In genomic region chr2:145066151-145066661, GRCh38 we compare ENCODE assay signal across 14 cellular contexts.
DNase-seq lines count a peak whose midpoint lies in the region; ATAC-seq and TF ChIP-seq lines count a peak whose summit lies in the region.
"Had no signal": no experiment of that assay in that cellular context is flagged by ENCODE, and none has a peak within 500 bp of the region (broad histone marks: within the 10 kb centered on the region; RNA-seq: fewer than 3 reads in every experiment).

No MANE protein-coding gene starts in this region.

- no peak overlapping the region for H3K4me3 ChIP-seq in hepatocyte
- no peak overlapping the region for H3K4me3 ChIP-seq in aorta (ENCODE audit: low read length in 2 of 2)

- peak overlapping the region; percentile 45 for H3K27ac ChIP-seq in hepatocyte
- H3K27ac ChIP-seq in aorta (ENCODE audit: low read depth in 1 of 2, low read length in 2 of 2), result peak overlapping the region; percentile 6 to 14

- no peaks in the 10 kb centered on the region for H3K4me1 Mint-ChIP-seq in activated CD4-positive, alpha-beta memory T cell treated with anti-CD3 and anti-CD28 coated beads for 36 hours (ENCODE audit: low read depth)
- H3K4me1 Mint-ChIP-seq: naive B cell; stimulated activated naive B cell treated with anti-CD40 and anti-IgM and Interleukin-4, amounts not matched to agents 10 μg/mL and 1 μg/mL and 100 μg/mL, for 72 hours had no signal

- H3K4me1 ChIP-seq in hepatocyte (ENCODE audit: insufficient read depth), result no peaks in the 10 kb centered on the region
- H3K4me1 ChIP-seq in aorta (ENCODE audit: control insufficient read depth in 1 of 2, insufficient read depth in 2 of 2, low read length in 2 of 2), result peaks cover 0 to 2% of the 10 kb centered on the region in 2 donors

- no peak overlapping the region for H3K4me3 Mint-ChIP-seq in activated CD4-positive, alpha-beta memory T cell treated with anti-CD3 and anti-CD28 coated beads for 36 hours
- H3K4me3 Mint-ChIP-seq: naive B cell; stimulated activated naive B cell treated with anti-CD40 and anti-IgM and Interleukin-4, amounts not matched to agents 10 μg/mL and 1 μg/mL and 100 μg/mL, for 72 hours had no signal

- no peaks in the 10 kb centered on the region for H3K9me2 ChIP-seq in hepatocyte (replicated peaks; ENCODE audit: insufficient read depth)

- no peak for TF ChIP-seq CTCF in hepatocyte (IDR thresholded peaks at IDR 0.05; ENCODE audit: poor library complexity)

- H3K36me3 ChIP-seq in hepatocyte (replicated peaks; ENCODE audit: insufficient read depth, low read depth) (no peaks in the 10 kb centered on the region), aorta (ENCODE audit: control insufficient read depth in 1 of 2, insufficient read depth in 2 of 2, low read length in 1 of 2) (no peaks in the 10 kb centered on the region)

- DNase-seq in Right ventricle myocardium inferior (ENCODE audit: missing footprints) (no peak), cardiac septum (ENCODE audit: low spot score) (no peak), hepatocyte (ENCODE audit: low spot score) (no peak), putamen (ENCODE audit: low spot score) (peak; percentile 47), aorta (no peak)
- no peak for DNase-seq in activated CD4-positive, alpha-beta memory T cell treated with anti-CD3 and anti-CD28 coated beads for 36 hours
- DNase-seq in stimulated activated naive CD4-positive, alpha-beta T cell treated with Interleukin-2 at 50 U/mL for 16 hours (lab: John Stamatoyannopoulos, UW), result no peak
- DNase-seq: activated CD4-positive, alpha-beta T cell treated with anti-CD3 and anti-CD28 coated beads, Interleukin-2, amount 50 U/mL, for 1 hour; activated naive CD4-positive, alpha-beta T cell treated with Interleukin-2 at 50 U/mL for 16 hours; cortex of kidney; naive B cell; NCI-H2029; stimulated activated naive B cell treated with anti-CD40 and anti-IgM and Interleukin-4, amounts not matched to agents 10 μg/mL and 1 μg/mL and 100 μg/mL, for 72 hours had no signal

- ATAC-seq in Right ventricle myocardium inferior (peak; percentile 85), aorta (ENCODE audit: low FRiP score) (peak; percentile 51), GM19324 (IDR thresholded peaks at IDR 0.05; ENCODE audit: low FRiP score, unreplicated experiment) (no peak)
- ATAC-seq: stimulated activated naive B cell treated with anti-CD40 and anti-IgM and Interleukin-4, amounts not matched to agents 10 μg/mL and 1 μg/mL and 100 μg/mL, for 72 hours had no signal

- no peaks in the 10 kb centered on the region for H3K79me2 ChIP-seq in hepatocyte

- H3K36me3 Mint-ChIP-seq in activated CD4-positive, alpha-beta memory T cell treated with anti-CD3 and anti-CD28 coated beads for 36 hours, result no peaks in the 10 kb centered on the region
- H3K36me3 Mint-ChIP-seq: naive B cell; stimulated activated naive B cell treated with anti-CD40 and anti-IgM and Interleukin-4, amounts not matched to agents 10 μg/mL and 1 μg/mL and 100 μg/mL, for 72 hours had no signal

- H3K4me2 ChIP-seq in hepatocyte, result no peak overlapping the region

- no peaks in the 10 kb centered on the region for H3K27me3 Mint-ChIP-seq in activated CD4-positive, alpha-beta memory T cell treated with anti-CD3 and anti-CD28 coated beads for 36 hours
- H3K27me3 Mint-ChIP-seq: naive B cell; stimulated activated naive B cell treated with anti-CD40 and anti-IgM and Interleukin-4, amounts not matched to agents 10 μg/mL and 1 μg/mL and 100 μg/mL, for 72 hours had no signal

- H3K27ac Mint-ChIP-seq in activated CD4-positive, alpha-beta memory T cell treated with anti-CD3 and anti-CD28 coated beads for 36 hours, result no peak overlapping the region
- H3K27ac Mint-ChIP-seq: naive B cell; stimulated activated naive B cell treated with anti-CD40 and anti-IgM and Interleukin-4, amounts not matched to agents 10 μg/mL and 1 μg/mL and 100 μg/mL, for 72 hours had no signal

- H3K9me3 ChIP-seq in hepatocyte (ENCODE audit: low read depth), result no peaks in the 10 kb centered on the region
- no peaks in the 10 kb centered on the region for H3K9me3 ChIP-seq in aorta (ENCODE audit: control insufficient read depth, low read length)

- no peak overlapping the region for H2AFZ ChIP-seq in hepatocyte

- CTCF ChIA-PET in activated CD4-positive, alpha-beta memory T cell treated with anti-CD3 and anti-CD28 coated beads for 36 hours (lab: Charles Lee), result no interaction called here

- intact Hi-C loops in Right ventricle myocardium inferior (cut with DNase I) (loop anchor here (1.0 to 5.0 kb wide), 2 partner anchors 39 to 64 kb away; no protein-coding TSS in a partner anchor), cardiac septum (cut with DNase I) (loop anchor here (5.0 kb wide), 1 partner anchor 59 kb away; no protein-coding TSS in a partner anchor), aorta (cut with DNase I) (no loop called here)
- intact Hi-C loops in activated CD4-positive, alpha-beta memory T cell treated with anti-CD3 and anti-CD28 coated beads for 36 hours (cut with micrococcal nuclease), result no loop called here

- no peaks in the 10 kb centered on the region for H3K27me3 ChIP-seq in hepatocyte
- H3K27me3 ChIP-seq in aorta (ENCODE audit: control insufficient read depth in 1 of 2, insufficient read depth in 2 of 2, low read length in 1 of 2), result no peaks in the 10 kb centered on the region

- POLR2A ChIA-PET in activated CD4-positive, alpha-beta memory T cell treated with anti-CD3 and anti-CD28 coated beads for 36 hours (lab: Charles Lee), result no interaction called here

- H3K9me3 Mint-ChIP-seq in activated CD4-positive, alpha-beta memory T cell treated with anti-CD3 and anti-CD28 coated beads for 36 hours, result no peaks in the 10 kb centered on the region

- 54% methylated on average over 4 of the region's 4 CpGs for WGBS in hepatocyte (ENCODE audit: low lambda C conversion rate, missing lambda C conversion rate)
- 4 to 7% methylated on average over 4 of the region's 4 CpGs for WGBS in aorta, 2 donors

- no peaks in the 10 kb centered on the region for H4K20me1 ChIP-seq in hepatocyte (ENCODE audit: insufficient read depth, poor library complexity, severe bottlenecking)

Comparison
In these comparisons a context has a peak if more than half of its experiments do, and no peak if none do; other contexts are left out.
1. intact Hi-C loops: an anchor here in Right ventricle myocardium inferior (1.0 to 5.0 kb wide) and cardiac septum (5.0 kb wide); none called in aorta and activated CD4-positive, alpha-beta memory T cell treated with anti-CD3 and anti-CD28 coated beads for 36 hours.